10 cellular contexts compared by ENCODE assay signal in the genomic region with DNA sequence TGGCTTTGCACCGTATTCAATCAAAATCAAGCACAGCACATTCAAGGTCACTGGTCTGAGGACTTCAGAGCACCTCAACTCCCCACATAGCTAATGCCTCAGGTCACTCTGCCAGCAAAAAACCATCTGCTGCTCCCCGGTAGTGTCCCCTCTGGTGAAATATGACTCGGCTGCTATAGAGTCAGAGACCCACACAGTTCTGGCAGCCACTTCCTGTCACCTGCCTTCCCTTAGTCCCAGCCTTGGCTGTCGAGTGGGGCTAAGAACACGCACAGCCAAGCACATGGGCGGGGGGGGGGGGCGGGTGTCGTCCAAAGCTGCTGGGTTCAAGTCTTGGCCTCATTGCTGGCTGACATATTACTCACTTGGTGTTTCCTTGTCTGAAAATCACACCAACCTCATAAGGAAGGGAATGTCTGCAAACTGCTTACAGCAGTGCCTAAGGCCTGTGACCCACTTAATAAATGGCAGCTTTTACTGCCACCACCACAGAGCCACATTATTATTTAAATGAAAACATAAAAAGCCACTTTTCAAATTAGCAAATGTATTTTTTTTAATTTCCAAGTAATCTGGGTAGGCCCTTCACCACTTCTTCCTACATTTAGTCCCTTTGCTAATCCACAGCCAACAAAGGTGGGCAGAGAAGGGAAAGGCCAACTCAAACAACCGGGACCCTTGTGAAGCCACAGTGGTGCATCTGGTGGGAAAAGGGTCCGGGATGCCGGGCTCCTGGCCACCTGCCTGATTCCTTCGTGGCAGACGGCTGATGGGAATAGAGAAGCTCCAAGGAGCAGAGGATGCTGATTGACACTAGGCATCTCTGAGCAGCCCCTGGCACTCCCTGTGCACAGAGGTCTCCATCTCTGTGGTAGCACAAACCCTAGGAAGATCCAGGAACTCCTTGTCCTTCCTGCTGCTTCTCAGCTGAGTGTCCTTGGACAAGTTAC. TPM values are rescaled to one million over a fixed set of nuclear protein-coding genes. Genes with fewer than 3 reads are reported as not detected.
DNase-seq lines count a peak whose midpoint lies in the region; ATAC-seq lines count a peak whose summit lies in the region.
"Had no signal": no experiment of that assay in that cellular context is flagged by ENCODE, and none has a peak within 500 bp of the region (broad histone marks: within the 10 kb centered on the region; RNA-seq: fewer than 3 reads in every experiment).

No MANE protein-coding gene starts in this region.

- no peaks in the 10 kb centered on the region for H3K27me3 ChIP-seq in skeletal muscle satellite cell (ENCODE audit: control insufficient read depth, insufficient read depth, low read length)

- H3K4me1 Mint-ChIP-seq in activated T-helper 1 cell treated with anti-CD3 and anti-CD28 coated beads, Interleukin-12 subunit alpha, Interleukin-12 subunit beta, Interleukin-2, Interleukin-4 antibody, amounts not matched to agents 30 ng/mL and 10 ng/mL and 1 ng/mL, durations not matched to agents 14 hours and 24 hours and 36 hours (ENCODE audit: low read depth) = peaks cover 36% of the 10 kb centered on the region

- peak overlapping the region; percentile 18 for H3K4me2 ChIP-seq in skeletal muscle satellite cell (ENCODE audit: low read length)

- peak overlapping the region; percentile 8 for H3K4me3 ChIP-seq in skeletal muscle satellite cell (ENCODE audit: low read length)
- H3K4me3 ChIP-seq: skin epidermis had no signal

- peaks cover 67% of the 10 kb centered on the region for H3K36me3 ChIP-seq in skeletal muscle satellite cell (ENCODE audit: insufficient read depth, low read length)

- peak overlapping the region; percentile 10 for H3K27ac Mint-ChIP-seq in activated T-helper 1 cell treated with anti-CD3 and anti-CD28 coated beads, Interleukin-12 subunit alpha, Interleukin-12 subunit beta, Interleukin-2, Interleukin-4 antibody, amounts not matched to agents 30 ng/mL and 10 ng/mL and 1 ng/mL, durations not matched to agents 14 hours and 24 hours and 36 hours

- peaks cover 3% of the 10 kb centered on the region for H3K9me3 Mint-ChIP-seq in activated T-helper 1 cell treated with anti-CD3 and anti-CD28 coated beads, Interleukin-12 subunit alpha, Interleukin-12 subunit beta, Interleukin-2, Interleukin-4 antibody, amounts not matched to agents 30 ng/mL and 10 ng/mL and 1 ng/mL, durations not matched to agents 14 hours and 24 hours and 36 hours

- peaks cover 46% of the 10 kb centered on the region for H3K4me1 ChIP-seq in skeletal muscle satellite cell (ENCODE audit: control insufficient read depth, insufficient read depth, low read length)

- no peaks in the 10 kb centered on the region for H3K27me3 Mint-ChIP-seq in activated T-helper 1 cell treated with anti-CD3 and anti-CD28 coated beads, Interleukin-12 subunit alpha, Interleukin-12 subunit beta, Interleukin-2, Interleukin-4 antibody, amounts not matched to agents 30 ng/mL and 10 ng/mL and 1 ng/mL, durations not matched to agents 14 hours and 24 hours and 36 hours (ENCODE audit: insufficient read depth)

- DNase-seq in NCI-H1105 treated with DMSO at 0.1 percent for 48 hours (lab: John Stamatoyannopoulos, UW) (peak; percentile 41), dedifferentiated amniotic fluid mesenchymal stem cell (ENCODE audit: extremely low spot score) (no peak), cerebellar cortex (ENCODE audit: low spot score) (no peak)
- peak; percentile 25 for DNase-seq in activated T-helper 1 cell treated with anti-CD3 and anti-CD28 coated beads, Interleukin-12 subunit alpha, Interleukin-12 subunit beta, Interleukin-2, Interleukin-4 antibody, amounts not matched to agents 30 ng/mL and 10 ng/mL and 1 ng/mL, durations not matched to agents 14 hours and 24 hours and 36 hours (ENCODE audit: low spot score)
- DNase-seq: erythroblast had no signal

- H3K9ac ChIP-seq in skeletal muscle satellite cell (ENCODE audit: low read depth, low read length) = no peak overlapping the region

- H3K9me3 ChIP-seq in skeletal muscle satellite cell (replicated peaks; ENCODE audit: low read length) = no peaks in the 10 kb centered on the region

- ATAC-seq in GM19351 (IDR thresholded peaks at IDR 0.05; ENCODE audit: unreplicated experiment) (peak; percentile 57), GM19035 (IDR thresholded peaks at IDR 0.05; ENCODE audit: unreplicated experiment) (no peak), HG03025 (IDR thresholded peaks at IDR 0.05; ENCODE audit: low FRiP score, unreplicated experiment) (no peak)

- H3K4me3 Mint-ChIP-seq in activated T-helper 1 cell treated with anti-CD3 and anti-CD28 coated beads, Interleukin-12 subunit alpha, Interleukin-12 subunit beta, Interleukin-2, Interleukin-4 antibody, amounts not matched to agents 30 ng/mL and 10 ng/mL and 1 ng/mL, durations not matched to agents 14 hours and 24 hours and 36 hours = no peak overlapping the region

- intact Hi-C loops in activated T-helper 1 cell treated with anti-CD3 and anti-CD28 coated beads, Interleukin-12 subunit alpha, Interleukin-12 subunit beta, Interleukin-2, Interleukin-4 antibody, amounts not matched to agents 30 ng/mL and 10 ng/mL and 1 ng/mL, durations not matched to agents 14 hours and 24 hours and 36 hours (cut with micrococcal nuclease) = loop anchor here (2.0 kb wide), 1 partner anchor 30 kb away; no protein-coding TSS in a partner anchor

- peaks cover 63% of the 10 kb centered on the region for H3K36me3 Mint-ChIP-seq in activated T-helper 1 cell treated with anti-CD3 and anti-CD28 coated beads, Interleukin-12 subunit alpha, Interleukin-12 subunit beta, Interleukin-2, Interleukin-4 antibody, amounts not matched to agents 30 ng/mL and 10 ng/mL and 1 ng/mL, durations not matched to agents 14 hours and 24 hours and 36 hours (ENCODE audit: low read depth)

RNA-seq across cellular contexts. Expression of a gene that starts 37.3 kb away (rescaled TPM):
- total RNA-seq in activated T-helper 1 cell treated with anti-CD3 and anti-CD28 coated beads, Interleukin-12 subunit alpha, Interleukin-12 subunit beta, Interleukin-2, Interleukin-4 antibody, amounts not matched to agents 30 ng/mL and 10 ng/mL and 1 ng/mL, durations not matched to agents 14 hours and 24 hours and 36 hours = 69.7 and 74.6 TPM in 2 replicates
- 25.8 and 36.8 TPM in 2 replicates for total RNA-seq in skeletal muscle satellite cell (2012; rRNA removed)

RNA-seq across cellular contexts. Expression of a gene that starts 37.7 kb away (rescaled TPM):
- total RNA-seq in activated T-helper 1 cell treated with anti-CD3 and anti-CD28 coated beads, Interleukin-12 subunit alpha, Interleukin-12 subunit beta, Interleukin-2, Interleukin-4 antibody, amounts not matched to agents 30 ng/mL and 10 ng/mL and 1 ng/mL, durations not matched to agents 14 hours and 24 hours and 36 hours = 164 and 165 TPM in 2 replicates
- total RNA-seq in skeletal muscle satellite cell (2012; rRNA removed) = 74.0 and 76.2 TPM in 2 replicates

Comparison
In these comparisons a context has a peak if more than half of its experiments do, and no peak if none do; other contexts are left out.
1. DNase-seq: peak in NCI-H1105 treated with DMSO at 0.1 percent for 48 hours (single experiment) and activated T-helper 1 cell treated with anti-CD3 and anti-CD28 coated beads, Interleukin-12 subunit alpha, Interleukin-12 subunit beta, Interleukin-2, Interleukin-4 antibody, amounts not matched to agents 30 ng/mL and 10 ng/mL and 1 ng/mL, durations not matched to agents 14 hours and 24 hours and 36 hours (single experiment); none in dedifferentiated amniotic fluid mesenchymal stem cell (single experiment) and cerebellar cortex (single experiment).